Comparison of ENCODE assay signal across 7 cellular contexts in genomic region chr3:117019082-117019713, GRCh38.
DNase-seq lines count a peak whose midpoint lies in the region; ATAC-seq and TF ChIP-seq lines count a peak whose summit lies in the region.

No MANE protein-coding gene starts in this region.

- H3K4me3 ChIP-seq in HL-60 (replicated peaks; ENCODE audit: insufficient read depth, low read length) (no peak overlapping the region), astrocyte of the cerebellum (ENCODE audit: low read depth, low read length) (no peak overlapping the region), skeletal muscle cell (ENCODE audit: low read depth, low read length) (no peak overlapping the region)

- in situ Hi-C loops in astrocyte of the cerebellum (cut with HindIII; ENCODE audit: low sequenced_read_pairs), result no loop called here

- TF ChIP-seq CTCF in HL-60 (IDR thresholded peaks at IDR 0.05; ENCODE audit: insufficient read depth, low read length) (peak; percentile 72), astrocyte of the cerebellum (IDR thresholded peaks at IDR 0.05; ENCODE audit: low read depth, low read length, missing control alignments) (peak; percentile 80)

- peaks cover 5% of the 10 kb centered on the region for H3K27me3 ChIP-seq in HL-60 (ENCODE audit: insufficient read depth, poor library complexity, severe bottlenecking)

- no peak overlapping the region for H3K27ac ChIP-seq in HL-60 (replicated peaks)

- peak; percentile 69 for ATAC-seq in GM21367 (IDR thresholded peaks at IDR 0.05; ENCODE audit: unreplicated experiment)

- peak; percentile 21 for DNase-seq in GF-D8 (lab: John Stamatoyannopoulos, UW)
- peak in 1 of 2 experiments; percentile 53 for DNase-seq in HL-60 (ENCODE audit: low read depth in 1 of 2, low spot score in 1 of 2)
- DNase-seq in NCI-H82 (lab: John Stamatoyannopoulos, UW), result peak; percentile 90
- DNase-seq in astrocyte of the cerebellum (ENCODE audit: low read depth), result peak; percentile 32
- DNase-seq in hypothalamus (lab: John Stamatoyannopoulos, UW), result peak in 41 of 51 donors; percentile 5 to 84 (median 47)
- peak; percentile 44 for DNase-seq in skeletal muscle cell (ENCODE audit: low read depth)
